Comparison of ENCODE assay signal across 8 cellular contexts in genomic region chr1:68229927-68230812, GRCh38. TPM values are rescaled to one million over a fixed set of nuclear protein-coding genes. Genes with fewer than 3 reads are reported as not detected.
DNase-seq lines count a peak whose midpoint lies in the region; ATAC-seq and TF ChIP-seq lines count a peak whose summit lies in the region.

No MANE protein-coding gene starts in this region.

- H3K9me3 Mint-ChIP-seq in natural killer cell treated with Interleukin-12 subunit alpha and Interleukin-12 subunit beta and Interleukin-15 and Interleukin-18, amount 100 ng/mL, for 72 hours: no peaks in the 10 kb centered on the region
- peaks cover 0 to 5% (median 1%) of the 10 kb centered on the region in 8 donors for H3K9me3 Mint-ChIP-seq in CD4-positive, alpha-beta memory T cell

- intact Hi-C loops in gastrocnemius medialis (cut with DNase I; ENCODE audit: low total_unique reads): loop anchor here (5.0 kb wide), 3 partner anchors 83 to 398 kb away; partner anchors contain the start of gene GNG12
- intact Hi-C loops in CD4-positive, alpha-beta memory T cell (cut with micrococcal nuclease): no loop called here

- peaks cover 34 to 45% of the 10 kb centered on the region in 2 donors for H3K27me3 Mint-ChIP-seq in natural killer cell treated with Interleukin-12 subunit alpha and Interleukin-12 subunit beta and Interleukin-15 and Interleukin-18, amount 100 ng/mL, for 72 hours
- peaks cover 31 to 46% of the 10 kb centered on the region in 2 donors for H3K27me3 Mint-ChIP-seq in CD4-positive, alpha-beta memory T cell

- no peak for ATAC-seq in gastrocnemius medialis
- ATAC-seq in natural killer cell treated with Interleukin-12 subunit alpha and Interleukin-12 subunit beta and Interleukin-15 and Interleukin-18, amount 100 ng/mL, for 72 hours: no peak

- no peaks in the 10 kb centered on the region for H3K9me3 ChIP-seq in WERI-Rb-1 (ENCODE audit: severe bottlenecking)
- no peaks in the 10 kb centered on the region for H3K9me3 ChIP-seq in gastrocnemius medialis
- H3K9me3 ChIP-seq in CD4-positive, alpha-beta memory T cell (ENCODE audit: control insufficient read depth in 1 of 2, low read length in 2 of 2): no peaks in the 10 kb centered on the region

- POLR2A ChIA-PET in CD4-positive, alpha-beta memory T cell (lab: Charles Lee; ENCODE audit: partially characterized antibody): no interaction called here

- H3K27ac ChIP-seq in WERI-Rb-1: no peak overlapping the region
- H3K27ac ChIP-seq in gastrocnemius medialis: peak overlapping the region in 3 of 4 donors; percentile 78 to 83 (median 81)
- no peak overlapping the region for H3K27ac ChIP-seq in CD4-positive, alpha-beta memory T cell (ENCODE audit: low read depth, low read length)

- TF ChIP-seq CTCF in WERI-Rb-1 (IDR thresholded peaks at IDR 0.05; ENCODE audit: low read depth, low read length) (no peak), gastrocnemius medialis (IDR thresholded peaks at IDR 0.05 in 4 of 5, conservative IDR thresholded peaks at IDR 0.05 in 1 of 5) (no peak)

- in situ Hi-C loops in gastrocnemius medialis (cut with MboI; ENCODE audit: low sequenced_read_pairs in 4 of 4): loop anchor here in 1 of 4 donors (10.0 kb wide), 1 partner anchor 105 kb away; no protein-coding TSS in a partner anchor

- H3K36me3 Mint-ChIP-seq in natural killer cell treated with Interleukin-12 subunit alpha and Interleukin-12 subunit beta and Interleukin-15 and Interleukin-18, amount 100 ng/mL, for 72 hours: peaks cover 4% of the 10 kb centered on the region
- no peaks in the 10 kb centered on the region for H3K36me3 Mint-ChIP-seq in CD4-positive, alpha-beta memory T cell

- peaks cover 0 to 22% of the 10 kb centered on the region in 2 donors for H3K4me1 ChIP-seq in gastrocnemius medialis
- H3K4me1 ChIP-seq in CD4-positive, alpha-beta memory T cell (ENCODE audit: insufficient read depth, low read length): no peaks in the 10 kb centered on the region

- H3K4me1 Mint-ChIP-seq in natural killer cell treated with Interleukin-12 subunit alpha and Interleukin-12 subunit beta and Interleukin-15 and Interleukin-18, amount 100 ng/mL, for 72 hours (ENCODE audit: low read depth in 2 of 2): peaks cover 0 to 9% of the 10 kb centered on the region in 2 donors
- peaks cover 4 to 23% (median 15%) of the 10 kb centered on the region in 4 donors for H3K4me1 Mint-ChIP-seq in CD4-positive, alpha-beta memory T cell

- H3K4me3 ChIP-seq in WERI-Rb-1 (ENCODE audit: low read depth, low read length): peak overlapping the region; percentile 97
- H3K4me3 ChIP-seq in iPS-11a (ENCODE audit: low read depth, low read length): peak overlapping the region; percentile 27
- peak overlapping the region; percentile 68 to 79 (median 75) for H3K4me3 ChIP-seq in gastrocnemius medialis
- H3K4me3 ChIP-seq in CD4-positive, alpha-beta memory T cell (ENCODE audit: low read length in 2 of 2): no peak overlapping the region

- CTCF ChIA-PET in CD4-positive, alpha-beta memory T cell (lab: Charles Lee; ENCODE audit: partially characterized antibody): no interaction called here

- no peaks in the 10 kb centered on the region for H3K27me3 ChIP-seq in WERI-Rb-1 (ENCODE audit: insufficient read depth, low read depth, severe bottlenecking)
- H3K27me3 ChIP-seq in gastrocnemius medialis: no peaks in the 10 kb centered on the region
- peaks cover 8% of the 10 kb centered on the region for H3K27me3 ChIP-seq in CD4-positive, alpha-beta memory T cell (ENCODE audit: insufficient read depth, low read length)

- H3K36me3 ChIP-seq in WERI-Rb-1 (no peaks in the 10 kb centered on the region), gastrocnemius medialis (no peaks in the 10 kb centered on the region)
- H3K36me3 ChIP-seq in CD4-positive, alpha-beta memory T cell (ENCODE audit: insufficient read depth, low read length): no peaks in the 10 kb centered on the region

- H3K27ac Mint-ChIP-seq in natural killer cell treated with Interleukin-12 subunit alpha and Interleukin-12 subunit beta and Interleukin-15 and Interleukin-18, amount 100 ng/mL, for 72 hours: no peak overlapping the region
- no peak overlapping the region for H3K27ac Mint-ChIP-seq in CD4-positive, alpha-beta memory T cell

- DNase-seq in HT1080 (ENCODE audit: low read depth) (peak; percentile 30), WERI-Rb-1 (peak; percentile 38), gastrocnemius medialis (no peak), HK-2 (ENCODE audit: unreplicated experiment) (no peak), NCI-H526 treated with DMSO at 0.1 percent for 48 hours (lab: John Stamatoyannopoulos, UW) (no peak)
- DNase-seq in natural killer cell treated with Interleukin-12 subunit alpha and Interleukin-12 subunit beta and Interleukin-15 and Interleukin-18, amount 100 ng/mL, for 72 hours (ENCODE audit: low spot score): no peak
- no peak for DNase-seq in CD4-positive, alpha-beta memory T cell

- no peak for TF ChIP-seq POLR2A in gastrocnemius medialis (IDR thresholded peaks at IDR 0.05)

- no peak overlapping the region for H3K4me3 Mint-ChIP-seq in natural killer cell treated with Interleukin-12 subunit alpha and Interleukin-12 subunit beta and Interleukin-15 and Interleukin-18, amount 100 ng/mL, for 72 hours
- peak overlapping the region in 3 of 8 donors; percentile 29 to 61 (median 47) for H3K4me3 Mint-ChIP-seq in CD4-positive, alpha-beta memory T cell

RNA-seq across cellular contexts. Expression of gene WLS, which starts 2.2 kb away (rescaled TPM):
- total RNA-seq in HT1080 (2014; rRNA removed; shearing (Covaris generic)): 40.5 and 61.4 TPM in 2 replicates
- 55.1 and 56.2 TPM in 2 replicates for polyA plus RNA-seq in HT1080 (2015; cell fraction: cytosol; rRNA removed)
- 100 and 123 TPM in 2 replicates for polyA plus RNA-seq in HT1080 (2015; cell fraction: nucleus; rRNA removed)
- total RNA-seq in gastrocnemius medialis: 10 to 100 TPM in 3 of 4 donors, 1 to 10 TPM in 1; 8.6 to 15.7 (median 11.6) TPM
- total RNA-seq in natural killer cell treated with Interleukin-12 subunit alpha and Interleukin-12 subunit beta and Interleukin-15 and Interleukin-18, amount 100 ng/mL, for 72 hours: not detected
- not detected for total RNA-seq in CD4-positive, alpha-beta memory T cell
- not detected for polyA plus RNA-seq in CD4-positive, alpha-beta memory T cell

Comparison
In these comparisons a context has a peak if more than half of its experiments do, and no peak if none do; other contexts are left out.
1. DNase-seq: peak in HT1080 (single experiment) and WERI-Rb-1 (single experiment); none in gastrocnemius medialis (0 of 2), natural killer cell treated with Interleukin-12 subunit alpha and Interleukin-12 subunit beta and Interleukin-15 and Interleukin-18, amount 100 ng/mL, for 72 hours (single experiment), CD4-positive, alpha-beta memory T cell (0 of 5), HK-2 (single experiment) and NCI-H526 treated with DMSO at 0.1 percent for 48 hours (single experiment).
2. H3K27ac ChIP-seq: peak in gastrocnemius medialis (3 of 4); none in WERI-Rb-1 (single experiment) and CD4-positive, alpha-beta memory T cell (single experiment).
3. H3K4me3 ChIP-seq: peak in WERI-Rb-1 (single experiment), iPS-11a (single experiment) and gastrocnemius medialis (4 of 4); none in CD4-positive, alpha-beta memory T cell (0 of 2).
4. RNA of gene WLS, which starts 2.2 kb away (total RNA-seq): 40.5 to 61.4 TPM in HT1080 and 8.6 to 15.7 TPM in gastrocnemius medialis; not detected in natural killer cell treated with Interleukin-12 subunit alpha and Interleukin-12 subunit beta and Interleukin-15 and Interleukin-18, amount 100 ng/mL, for 72 hours and not detected in CD4-positive, alpha-beta memory T cell; every median in the first group is over 4 times any median in the second.